16 cellular contexts compared by ENCODE assay signal in the genomic region with DNA sequence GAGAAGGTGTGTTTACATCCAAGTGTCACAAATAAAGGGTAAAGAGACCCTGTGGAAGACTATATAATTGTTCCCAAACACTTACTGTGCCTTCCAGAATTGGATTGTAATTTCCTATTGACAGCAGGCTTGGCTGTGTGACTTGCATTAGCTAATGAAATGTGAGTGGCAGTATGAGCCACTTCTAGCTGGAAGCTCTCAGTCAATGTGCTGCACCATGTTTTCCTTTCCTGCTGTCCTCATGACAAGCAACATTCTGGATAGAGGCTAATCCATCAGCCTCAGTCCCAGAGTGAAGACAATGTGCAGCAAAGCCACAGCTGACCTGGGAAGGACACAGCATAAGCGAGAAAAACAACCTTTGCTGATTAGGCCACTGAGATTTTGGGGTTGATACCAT. TPM values are rescaled to one million over a fixed set of nuclear protein-coding genes. Genes with fewer than 3 reads are reported as not detected.
A peak's percentile ranks its signal among the peaks of the same experiment; 100 is the strongest.
DNase-seq lines count a peak whose midpoint lies in the region; ATAC-seq, FAIRE-seq and TF ChIP-seq lines count a peak whose summit lies in the region.
"Had no signal": no experiment of that assay in that cellular context is flagged by ENCODE, and none has a peak within 500 bp of the region (broad histone marks: within the 10 kb centered on the region; RNA-seq: fewer than 3 reads in every experiment).

No MANE protein-coding gene starts in this region.

- H3K4me2 ChIP-seq in A549, result peak overlapping the region; percentile 73

- H3K36me3 Mint-ChIP-seq in activated T-helper 2 cell treated with anti-CD3 and anti-CD28 coated beads, Interferon-gamma antibody, Interleukin-2, Interleukin-4, amounts not matched to agents 10 μg/mL and 5 μg/mL and 100 μg/mL, durations not matched to agents 14 hours and 24 hours and 36 hours (ENCODE audit: low read depth), result peaks cover 4% of the 10 kb centered on the region
- H3K36me3 Mint-ChIP-seq: mesothelial cell of epicardium had no signal

- 78% methylated on average over 1 of the region's 1 CpG for WGBS in A549 (ENCODE audit: missing lambda C conversion rate)

- no peaks in the 10 kb centered on the region for H3K9me3 Mint-ChIP-seq in activated T-helper 2 cell treated with anti-CD3 and anti-CD28 coated beads, Interferon-gamma antibody, Interleukin-2, Interleukin-4, amounts not matched to agents 10 μg/mL and 5 μg/mL and 100 μg/mL, durations not matched to agents 14 hours and 24 hours and 36 hours
- H3K9me3 Mint-ChIP-seq: mesothelial cell of epicardium had no signal

- ATAC-seq in A549 (no peak), GM21367 (IDR thresholded peaks at IDR 0.05; ENCODE audit: unreplicated experiment) (no peak)

- H3K4me3 ChIP-seq in A549 (no peak overlapping the region), colonic mucosa (no peak overlapping the region)
- H3K4me3 ChIP-seq in effector memory CD4-positive, alpha-beta T cell (ENCODE audit: insufficient read depth, low read depth, low read length, poor library complexity, severe bottlenecking), result no peak overlapping the region
- H3K4me3 ChIP-seq: SJCRH30 had no signal

- POLR2A ChIA-PET in A549 (lab: Yijun Ruan, JAX), result no interaction called here

- no peak for TF ChIP-seq RAD21 in A549 (conservative IDR thresholded peaks at IDR 0.05 in 1 of 2, IDR thresholded peaks at IDR 0.05 in 1 of 2)

- no peak for TF ChIP-seq EP300 in A549 (IDR thresholded peaks at IDR 0.05)

- CTCF ChIA-PET in A549 (lab: Yijun Ruan, JAX), result interaction anchor here (1.5 kb wide), 1 partner anchor 406 kb away, joined by 3 read pairs; no protein-coding TSS in a partner anchor

- TF ChIP-seq CTCF in A549 (IDR thresholded peaks at IDR 0.05), result no peak
- TF ChIP-seq CTCF in colonic mucosa (IDR thresholded peaks at IDR 0.05), result no peak

- no peak for TF ChIP-seq POLR2A in A549 (IDR thresholded peaks at IDR 0.05; ENCODE audit: low read length)

- no peaks in the 10 kb centered on the region for H3K27me3 ChIP-seq in colonic mucosa
- no peaks in the 10 kb centered on the region for H3K27me3 ChIP-seq in effector memory CD4-positive, alpha-beta T cell (replicated peaks; ENCODE audit: control insufficient read depth, insufficient read depth, low read length, poor library complexity, severe bottlenecking)
- H3K27me3 ChIP-seq: SJCRH30 had no signal

- H3K27ac Mint-ChIP-seq in activated T-helper 2 cell treated with anti-CD3 and anti-CD28 coated beads, Interferon-gamma antibody, Interleukin-2, Interleukin-4, amounts not matched to agents 10 μg/mL and 5 μg/mL and 100 μg/mL, durations not matched to agents 14 hours and 24 hours and 36 hours, result no peak overlapping the region
- H3K27ac Mint-ChIP-seq: mesothelial cell of epicardium had no signal

- intact Hi-C loops in colonic mucosa (cut with DNase I), result loop anchor here (10.0 kb wide), 2 partner anchors 124 to 404 kb away; partner anchors contain the start of genes CCDC30 and CLDN19
- intact Hi-C loops in activated T-helper 2 cell treated with anti-CD3 and anti-CD28 coated beads, Interferon-gamma antibody, Interleukin-2, Interleukin-4, amounts not matched to agents 10 μg/mL and 5 μg/mL and 100 μg/mL, durations not matched to agents 14 hours and 24 hours and 36 hours (cut with micrococcal nuclease), result no loop called here

- no peak overlapping the region for H3K4me3 Mint-ChIP-seq in activated T-helper 2 cell treated with anti-CD3 and anti-CD28 coated beads, Interferon-gamma antibody, Interleukin-2, Interleukin-4, amounts not matched to agents 10 μg/mL and 5 μg/mL and 100 μg/mL, durations not matched to agents 14 hours and 24 hours and 36 hours (ENCODE audit: low read depth)
- H3K4me3 Mint-ChIP-seq: mesothelial cell of epicardium had no signal

- H3K36me3 ChIP-seq in colonic mucosa, result no peaks in the 10 kb centered on the region
- no peaks in the 10 kb centered on the region for H3K36me3 ChIP-seq in effector memory CD4-positive, alpha-beta T cell (ENCODE audit: control insufficient read depth, insufficient read depth, low read length)
- H3K36me3 ChIP-seq: SJCRH30 had no signal

- H3K4me1 ChIP-seq in A549, result peaks cover 45% of the 10 kb centered on the region
- H3K4me1 ChIP-seq in colonic mucosa, result peaks cover 11% of the 10 kb centered on the region
- no peaks in the 10 kb centered on the region for H3K4me1 ChIP-seq in effector memory CD4-positive, alpha-beta T cell (ENCODE audit: control insufficient read depth, insufficient read depth, low read length, poor library complexity, severe bottlenecking)

- H3K27ac ChIP-seq in A549 (peak overlapping the region; percentile 40 to 76), colonic mucosa (peak overlapping the region; percentile 59)
- no peak overlapping the region for H3K27ac ChIP-seq in effector memory CD4-positive, alpha-beta T cell (ENCODE audit: insufficient read depth, low read length, poor library complexity, severe bottlenecking)
- H3K27ac ChIP-seq: SJCRH30 had no signal

- no peak overlapping the region for H3K9ac ChIP-seq in colonic mucosa (ENCODE audit: low read depth in 2 of 2, low read length in 2 of 2)

- no peak for DNase-seq in A549 (ENCODE audit: low read depth in 1 of 2, low spot score in 1 of 2)
- DNase-seq in NCI-H1105 treated with DMSO at 0.1 percent for 48 hours (lab: John Stamatoyannopoulos, UW), result peak; percentile 91
- DNase-seq in NCI-H345 treated with DMSO at 0.1 percent for 48 hours (lab: John Stamatoyannopoulos, UW; ENCODE audit: unreplicated experiment), result peak; percentile 90
- DNase-seq in colonic mucosa, result no peak
- no peak for DNase-seq in effector memory CD4-positive, alpha-beta T cell
- DNase-seq in activated T-helper 2 cell treated with anti-CD3 and anti-CD28 coated beads, Interferon-gamma antibody, Interleukin-2, Interleukin-4, amounts not matched to agents 10 μg/mL and 5 μg/mL and 100 μg/mL, durations not matched to agents 14 hours and 24 hours and 36 hours (ENCODE audit: low spot score), result no peak
- DNase-seq in superior temporal gyrus (ENCODE audit: extremely low spot score), result no peak
- DNase-seq: activated naive CD4-positive, alpha-beta T cell treated with anti-CD3 and anti-CD28 coated beads, Interleukin-2, amount 50 U/mL, for 16 hours; caudate nucleus; glutamatergic neuron; islet precursor cell had no signal

- FAIRE-seq in A549 (lab: Jason Lieb, UNC), result no peak

- H3K4me1 Mint-ChIP-seq in activated T-helper 2 cell treated with anti-CD3 and anti-CD28 coated beads, Interferon-gamma antibody, Interleukin-2, Interleukin-4, amounts not matched to agents 10 μg/mL and 5 μg/mL and 100 μg/mL, durations not matched to agents 14 hours and 24 hours and 36 hours (ENCODE audit: low read depth), result peaks cover 12% of the 10 kb centered on the region

- H3K27me3 Mint-ChIP-seq in activated T-helper 2 cell treated with anti-CD3 and anti-CD28 coated beads, Interferon-gamma antibody, Interleukin-2, Interleukin-4, amounts not matched to agents 10 μg/mL and 5 μg/mL and 100 μg/mL, durations not matched to agents 14 hours and 24 hours and 36 hours (ENCODE audit: low read depth), result peaks cover 2% of the 10 kb centered on the region

- H3K9me3 ChIP-seq in A549, result no peaks in the 10 kb centered on the region
- no peaks in the 10 kb centered on the region for H3K9me3 ChIP-seq in colonic mucosa
- no peaks in the 10 kb centered on the region for H3K9me3 ChIP-seq in effector memory CD4-positive, alpha-beta T cell (ENCODE audit: control insufficient read depth, low read length)
- H3K9me3 ChIP-seq: SJCRH30 had no signal

TF ChIP-seq in A549, 52 proteins besides CTCF, POLR2A, EP300 and RAD21:
- TF ChIP-seq CBX2 (IDR thresholded peaks at IDR 0.05; ENCODE audit: borderline replicate concordance, low read depth) (no peak), TP53 (CRISPR knock-in tag; IDR thresholded peaks at IDR 0.05) (no peak), EHF (CRISPR knock-in tag; IDR thresholded peaks at IDR 0.05) (no peak), FOSB (CRISPR knock-in tag; IDR thresholded peaks at IDR 0.05) (no peak), ZC3H11A (IDR thresholded peaks at IDR 0.05) (no peak), CEBPB (IDR thresholded peaks at IDR 0.05) (no peak), ZFP36 (IDR thresholded peaks at IDR 0.05; ENCODE audit: borderline replicate concordance, partially characterized antibody) (no peak), ESRRA (IDR thresholded peaks at IDR 0.05; ENCODE audit: borderline replicate concordance, low read length) (no peak), NFE2L2 (conservative IDR thresholded peaks at IDR 0.05; ENCODE audit: low read length) (no peak)

RNA-seq across cellular contexts. Expression of gene FOXJ3, which starts 5.9 kb away (rescaled TPM):
- polyA plus RNA-seq in A549 (2011; rRNA removed) (45.0 and 53.1 TPM in 2 replicates), A549 (2017; fragmentation: RNase III; extraction: RNeasy Plus Mini Kit Qiagen cat#74134 plus additional on column Dnase treatment) (16.8 to 17.8 TPM (median 17.0 TPM) in 3 replicates)
- 10.2 and 13.4 TPM in 2 replicates for polyA plus RNA-seq in A549 (2012; cell fraction: cytosol; rRNA removed)
- polyA plus RNA-seq in A549 (2012; cell fraction: nucleus; rRNA removed), result 16.6 and 21.0 TPM in 2 replicates
- 33.9 and 35.4 TPM in 2 replicates for polyA minus RNA-seq in A549 (2011; rRNA and poly(A)+ RNA removed)
- total RNA-seq in colonic mucosa, result 10 to 100 TPM; 39.9 to 44.8 TPM
- 43.1 and 46.4 TPM in 2 replicates for total RNA-seq in activated T-helper 2 cell treated with anti-CD3 and anti-CD28 coated beads, Interferon-gamma antibody, Interleukin-2, Interleukin-4, amounts not matched to agents 10 μg/mL and 5 μg/mL and 100 μg/mL, durations not matched to agents 14 hours and 24 hours and 36 hours

RNA-seq across cellular contexts. Expression of gene RIMKLA, which starts 39.7 kb away (rescaled TPM):
- polyA plus RNA-seq in A549 (2011; rRNA removed) (1.7 and 2.4 TPM in 2 replicates), A549 (2017; fragmentation: RNase III; extraction: RNeasy Plus Mini Kit Qiagen cat#74134 plus additional on column Dnase treatment) (0.35 to 0.59 TPM (median 0.42 TPM) in 3 replicates)
- 0.61 and 0.71 TPM in 2 replicates for polyA plus RNA-seq in A549 (2012; cell fraction: cytosol; rRNA removed)
- polyA plus RNA-seq in A549 (2012; cell fraction: nucleus; rRNA removed), result 0.35 and 0.44 TPM in 2 replicates
- 1.9 and 3.0 TPM in 2 replicates for polyA minus RNA-seq in A549 (2011; rRNA and poly(A)+ RNA removed)
- total RNA-seq in colonic mucosa, result 10 to 100 TPM; 14.3 to 30.9 TPM
- 5.2 and 5.3 TPM in 2 replicates for total RNA-seq in activated T-helper 2 cell treated with anti-CD3 and anti-CD28 coated beads, Interferon-gamma antibody, Interleukin-2, Interleukin-4, amounts not matched to agents 10 μg/mL and 5 μg/mL and 100 μg/mL, durations not matched to agents 14 hours and 24 hours and 36 hours
- total RNA-seq: LHCN-M2 had no signal
- polyA plus RNA-seq: AG04450 had no signal

Comparison
In these comparisons a context has a peak if more than half of its experiments do, and no peak if none do; other contexts are left out.
1. DNase-seq: peak in NCI-H1105 treated with DMSO at 0.1 percent for 48 hours (single experiment) and NCI-H345 treated with DMSO at 0.1 percent for 48 hours (single experiment); none in A549 (0 of 2), colonic mucosa (single experiment), effector memory CD4-positive, alpha-beta T cell (0 of 3), activated T-helper 2 cell treated with anti-CD3 and anti-CD28 coated beads, Interferon-gamma antibody, Interleukin-2, Interleukin-4, amounts not matched to agents 10 μg/mL and 5 μg/mL and 100 μg/mL, durations not matched to agents 14 hours and 24 hours and 36 hours (single experiment) and superior temporal gyrus (single experiment).